Comparison of ENCODE assay signal across 11 cellular contexts in genomic region chr15:31342781-31343626, GRCh38. TPM values are rescaled to one million over a fixed set of nuclear protein-coding genes. Genes with fewer than 3 reads are reported as not detected.
A peak's percentile ranks its signal among the peaks of the same experiment; 100 is the strongest.
DNase-seq lines count a peak whose midpoint lies in the region; ATAC-seq and TF ChIP-seq lines count a peak whose summit lies in the region.
"Had no signal": no experiment of that assay in that cellular context is flagged by ENCODE, and none has a peak within 500 bp of the region (broad histone marks: within the 10 kb centered on the region; RNA-seq: fewer than 3 reads in every experiment).

No MANE protein-coding gene starts in this region.

- H3K36me3 Mint-ChIP-seq in CD4-positive, alpha-beta T cell (ENCODE audit: low read depth): peaks cover 40% of the 10 kb centered on the region

- H3K4me1 ChIP-seq in MM.1S (ENCODE audit: low read length) (peaks cover 81% of the 10 kb centered on the region), colonic mucosa (peaks cover 62% of the 10 kb centered on the region), osteoblast (ENCODE audit: insufficient read depth, low read length) (peaks cover 19% of the 10 kb centered on the region)

- CTCF ChIA-PET in CD4-positive, alpha-beta T cell (lab: Charles Lee): interaction anchor here (1.1 to 1.4 kb wide), 2 partner anchors 11 to 46 kb away, joined by 3 to 4 read pairs; no protein-coding TSS in a partner anchor

- H3K9me3 Mint-ChIP-seq in CD4-positive, alpha-beta T cell: no peaks in the 10 kb centered on the region

- peak overlapping the region; percentile 81 for H3K4me3 Mint-ChIP-seq in CD4-positive, alpha-beta T cell

- H3K4me1 Mint-ChIP-seq in CD4-positive, alpha-beta T cell (ENCODE audit: low read depth): peaks cover 100% of the 10 kb centered on the region

- POLR2A ChIA-PET in CD4-positive, alpha-beta T cell (lab: Charles Lee): interaction anchor here (0.8 to 11.1 kb wide), 15 partner anchors 9 to 141 kb away, joined by 3 to 275 read pairs (median 8); partner anchors contain the start of gene KLF13

- H3F3A ChIP-seq in MM.1S (ENCODE audit: insufficient read depth, low read length): peaks cover 55% of the 10 kb centered on the region

- H3K36me3 ChIP-seq in MM.1S (replicated peaks; ENCODE audit: insufficient read depth, low read length): no peaks in the 10 kb centered on the region
- H3K36me3 ChIP-seq in colonic mucosa: no peaks in the 10 kb centered on the region
- no peaks in the 10 kb centered on the region for H3K36me3 ChIP-seq in osteoblast (ENCODE audit: insufficient read depth, low read length)
- H3K36me3 ChIP-seq: SJCRH30 had no signal

- H3K79me2 ChIP-seq in MM.1S (ENCODE audit: low read length) (peaks cover 100% of the 10 kb centered on the region), osteoblast (ENCODE audit: insufficient read depth, low read length) (peaks cover 97% of the 10 kb centered on the region)

- no peak for ATAC-seq in CD4-positive, alpha-beta T cell (ENCODE audit: poor library complexity)

- DNase-seq in CD4-positive, alpha-beta T cell: no peak
- no peak for DNase-seq in MM.1S
- DNase-seq in colonic mucosa: no peak
- DNase-seq in osteoblast (ENCODE audit: insufficient read length, low spot score, missing footprints): peak; percentile 76
- DNase-seq in SKM-1 (lab: John Stamatoyannopoulos, UW; ENCODE audit: unreplicated experiment): no peak
- no peak for DNase-seq in NCI-H1092 treated with DMSO at 0.1 percent for 48 hours (lab: John Stamatoyannopoulos, UW)
- DNase-seq in cerebellar nuclear complex (lab: John Stamatoyannopoulos, UW): no peak
- no peak for DNase-seq in cerebellar cortex (ENCODE audit: low spot score)
- DNase-seq: DMS79 treated with DMSO at 0.1 percent for 48 hours, NCI-H2107, SJCRH30 had no signal

- intact Hi-C loops in CD4-positive, alpha-beta T cell (cut with DNase I, micrococcal nuclease): loop anchor here in 1 of 2 experiments (5.0 kb wide), 1 partner anchor 49 kb away; no protein-coding TSS in a partner anchor
- intact Hi-C loops in colonic mucosa (cut with DNase I): no loop called here

- no peaks in the 10 kb centered on the region for H3K9me2 ChIP-seq in MM.1S (replicated peaks; ENCODE audit: insufficient read depth, low read length)

- H4K20me1 ChIP-seq in MM.1S (ENCODE audit: insufficient read depth, low read length) (no peaks in the 10 kb centered on the region), osteoblast (ENCODE audit: insufficient read depth, low read length) (peaks cover 72% of the 10 kb centered on the region)

- peak overlapping the region; percentile 86 for H3K27ac ChIP-seq in CD4-positive, alpha-beta T cell (ENCODE audit: low read depth, low read length)
- H3K27ac ChIP-seq in MM.1S (ENCODE audit: low read length): peak overlapping the region; percentile 98; the same call in 1 of the 2 replicates
- peak overlapping the region; percentile 13 for H3K27ac ChIP-seq in colonic mucosa
- H3K27ac ChIP-seq in osteoblast (ENCODE audit: low read depth, low read length): peak overlapping the region; percentile 33
- H3K27ac ChIP-seq: SJCRH30 had no signal

- no peak overlapping the region for H2AFZ ChIP-seq in MM.1S (ENCODE audit: low read length)
- no peak overlapping the region for H2AFZ ChIP-seq in osteoblast (ENCODE audit: low read length)

- H3K9me3 ChIP-seq in CD4-positive, alpha-beta T cell (ENCODE audit: control insufficient read depth, low read length): no peaks in the 10 kb centered on the region
- H3K9me3 ChIP-seq in MM.1S (replicated peaks; ENCODE audit: insufficient read depth, low read length) (no peaks in the 10 kb centered on the region), colonic mucosa (no peaks in the 10 kb centered on the region), osteoblast (ENCODE audit: low read depth, low read length) (no peaks in the 10 kb centered on the region)
- H3K9me3 ChIP-seq: SJCRH30 had no signal

- H3K27me3 Mint-ChIP-seq in CD4-positive, alpha-beta T cell: no peaks in the 10 kb centered on the region

- TF ChIP-seq CTCF in CD4-positive, alpha-beta T cell (IDR thresholded peaks at IDR 0.05): no peak
- no peak for TF ChIP-seq CTCF in MM.1S (IDR thresholded peaks at IDR 0.05; ENCODE audit: low read length)
- TF ChIP-seq CTCF in colonic mucosa (IDR thresholded peaks at IDR 0.05): no peak
- TF ChIP-seq CTCF in osteoblast (IDR thresholded peaks at IDR 0.05; ENCODE audit: extremely low read depth, low read depth, low read length): no peak

- H3K4me3 ChIP-seq in MM.1S (ENCODE audit: low read length) (no peak overlapping the region), colonic mucosa (no peak overlapping the region), osteoblast (ENCODE audit: insufficient read depth, low read length) (no peak overlapping the region)
- H3K4me3 ChIP-seq: SJCRH30 had no signal

- H3K27me3 ChIP-seq in CD4-positive, alpha-beta T cell (ENCODE audit: control insufficient read depth, insufficient read depth, low read length): no peaks in the 10 kb centered on the region
- H3K27me3 ChIP-seq in MM.1S (replicated peaks; ENCODE audit: insufficient read depth, low read length) (no peaks in the 10 kb centered on the region), colonic mucosa (no peaks in the 10 kb centered on the region), osteoblast (ENCODE audit: insufficient read depth, low read length) (no peaks in the 10 kb centered on the region)
- H3K27me3 ChIP-seq: SJCRH30 had no signal

- peak overlapping the region; percentile 90 for H3K27ac Mint-ChIP-seq in CD4-positive, alpha-beta T cell

- H3K9ac ChIP-seq in MM.1S (ENCODE audit: low read length): no peak overlapping the region
- H3K9ac ChIP-seq in colonic mucosa (ENCODE audit: low read depth in 2 of 2, low read length in 2 of 2): peak overlapping the region in 1 of 2 donors; percentile 91

- H3K4me2 ChIP-seq in MM.1S (ENCODE audit: low read depth, low read length): peak overlapping the region; percentile 99; the same call in 1 of the 2 replicates
- no peak overlapping the region for H3K4me2 ChIP-seq in osteoblast (ENCODE audit: insufficient read depth, low read length)

RNA-seq across cellular contexts. Expression of gene KLF13, which starts 16.4 kb away (rescaled TPM):
- 100 to 1,000 TPM; 284 to 308 TPM for total RNA-seq in CD4-positive, alpha-beta T cell
- total RNA-seq in colonic mucosa: 10 to 100 TPM; 68.9 to 92.3 TPM
- 53.3 and 58.6 TPM in 2 replicates for total RNA-seq in osteoblast

Comparison
In these comparisons a context has a peak if more than half of its experiments do, and no peak if none do; other contexts are left out.
1. H3K27ac ChIP-seq: peak in every context shown above with its lines; median percentile 98 in MM.1S; 86 in CD4-positive, alpha-beta T cell; 33 in osteoblast; 13 in colonic mucosa.